In genomic region chr11:69486056-69486772, GRCh38 we compare ENCODE assay signal across 21 cellular contexts. TPM values are rescaled to one million over a fixed set of nuclear protein-coding genes. Genes with fewer than 3 reads are reported as not detected.
DNase-seq lines count a peak whose midpoint lies in the region; ATAC-seq and TF ChIP-seq lines count a peak whose summit lies in the region.
"Had no signal": no experiment of that assay in that cellular context is flagged by ENCODE, and none has a peak within 500 bp of the region (broad histone marks: within the 10 kb centered on the region; RNA-seq: fewer than 3 reads in every experiment).

No MANE protein-coding gene starts in this region.

- DNase-seq in breast epithelium (ENCODE audit: low spot score in 2 of 2) (no peak), MCF 10A (ENCODE audit: unreplicated experiment) (no peak), left ventricle myocardium inferior (peak; percentile 1), trophoblast cell (no peak), aorta (peak; percentile 27 to 63), GM19238 (ENCODE audit: insufficient read length, low spot score) (no peak)
- no peak for DNase-seq in activated CD4-positive, alpha-beta T cell treated with anti-CD3 and anti-CD28 coated beads for 4 hours
- no peak for DNase-seq in activated CD4-positive, alpha-beta T cell treated with anti-CD3 and anti-CD28 coated beads, Interleukin-2, amount 10 ng/mL, durations not matched to agents 24 days and 14 days
- DNase-seq: BE2C; Calu3; CD4-positive, alpha-beta memory T cell; DMS53; KG1; NCI-H1048; NCI-H1436 treated with DMSO at 0.1 percent for 48 hours; NCI-H2029 treated with DMSO at 0.1 percent for 48 hours; NCI-H510A treated with DMSO at 0.1 percent for 48 hours; NCI-H82; PC-9 had no signal

- H3K27me3 Mint-ChIP-seq in MCF 10A (ENCODE audit: insufficient read depth, unreplicated experiment), result peaks cover 3% of the 10 kb centered on the region
- no peaks in the 10 kb centered on the region for H3K27me3 Mint-ChIP-seq in activated CD4-positive, alpha-beta T cell treated with anti-CD3 and anti-CD28 coated beads, Interleukin-2, amount 10 ng/mL, durations not matched to agents 24 days and 14 days
- H3K27me3 Mint-ChIP-seq: CD4-positive, alpha-beta memory T cell had no signal

- no peak overlapping the region for H4K8ac ChIP-seq in trophoblast cell (ENCODE audit: low read depth, low read length)

- H4K12ac ChIP-seq in trophoblast cell (ENCODE audit: low read depth, low read length), result no peak overlapping the region

- H3K18ac ChIP-seq in trophoblast cell (ENCODE audit: low read length), result no peak overlapping the region

- H2BK5ac ChIP-seq in trophoblast cell (ENCODE audit: low read depth, low read length, poor library complexity), result no peak overlapping the region

- H3K23ac ChIP-seq in trophoblast cell (ENCODE audit: low read length), result no peak overlapping the region

- H3K9me3 Mint-ChIP-seq in MCF 10A (ENCODE audit: unreplicated experiment), result no peaks in the 10 kb centered on the region
- no peaks in the 10 kb centered on the region for H3K9me3 Mint-ChIP-seq in activated CD4-positive, alpha-beta T cell treated with anti-CD3 and anti-CD28 coated beads, Interleukin-2, amount 10 ng/mL, durations not matched to agents 24 days and 14 days
- H3K9me3 Mint-ChIP-seq: CD4-positive, alpha-beta memory T cell had no signal

- no peak overlapping the region for H3K9ac ChIP-seq in trophoblast cell (ENCODE audit: low read length)

- POLR2A ChIA-PET in MCF 10A (lab: Yijun Ruan, JAX), result no interaction called here

- H3K79me2 ChIP-seq in trophoblast cell (ENCODE audit: control insufficient read depth, insufficient read depth, low read length, poor library complexity), result no peaks in the 10 kb centered on the region

- peak overlapping the region; percentile 3 for H3K14ac ChIP-seq in trophoblast cell (ENCODE audit: low read length)

- H3K27me3 ChIP-seq in breast epithelium (no peaks in the 10 kb centered on the region), left ventricle myocardium inferior (ENCODE audit: low read depth) (no peaks in the 10 kb centered on the region), trophoblast cell (ENCODE audit: insufficient read depth, low read length) (no peaks in the 10 kb centered on the region), aorta (ENCODE audit: control insufficient read depth in 1 of 2, insufficient read depth in 2 of 2, low read length in 1 of 2) (no peaks in the 10 kb centered on the region)
- H3K27me3 ChIP-seq: BE2C had no signal

- no peak overlapping the region for H2AFZ ChIP-seq in trophoblast cell (ENCODE audit: insufficient read depth, low read length, poor library complexity)
- H2AFZ ChIP-seq: PC-9 had no signal

- H4K91ac ChIP-seq in trophoblast cell (ENCODE audit: low read depth, low read length), result peak overlapping the region; percentile 46

- no peak for ATAC-seq in aorta (ENCODE audit: low FRiP score)

- H3K4me3 Mint-ChIP-seq in MCF 10A (ENCODE audit: unreplicated experiment), result no peak overlapping the region
- H3K4me3 Mint-ChIP-seq in activated CD4-positive, alpha-beta T cell treated with anti-CD3 and anti-CD28 coated beads, Interleukin-2, amount 10 ng/mL, durations not matched to agents 24 days and 14 days, result no peak overlapping the region
- H3K4me3 Mint-ChIP-seq: CD4-positive, alpha-beta memory T cell had no signal

- H3K36me3 ChIP-seq in breast epithelium, result no peaks in the 10 kb centered on the region
- H3K36me3 ChIP-seq in left ventricle myocardium inferior, result no peaks in the 10 kb centered on the region
- no peaks in the 10 kb centered on the region for H3K36me3 ChIP-seq in trophoblast cell (ENCODE audit: control insufficient read depth in 1 of 2, insufficient read depth in 2 of 2, low read length in 2 of 2)
- H3K36me3 ChIP-seq in aorta (ENCODE audit: control insufficient read depth in 1 of 2, insufficient read depth in 2 of 2, low read length in 1 of 2), result no peaks in the 10 kb centered on the region
- H3K36me3 ChIP-seq: BE2C had no signal

- H3K79me1 ChIP-seq in trophoblast cell (ENCODE audit: low read length), result peaks cover 6% of the 10 kb centered on the region

- TF ChIP-seq POLR2A in breast epithelium (IDR thresholded peaks at IDR 0.05), result no peak

- no peak overlapping the region for H3K27ac Mint-ChIP-seq in MCF 10A (ENCODE audit: low read depth, unreplicated experiment)
- H3K27ac Mint-ChIP-seq in activated CD4-positive, alpha-beta T cell treated with anti-CD3 and anti-CD28 coated beads, Interleukin-2, amount 10 ng/mL, durations not matched to agents 24 days and 14 days, result no peak overlapping the region
- H3K27ac Mint-ChIP-seq: CD4-positive, alpha-beta memory T cell had no signal

- H3K9me3 ChIP-seq in breast epithelium, result no peaks in the 10 kb centered on the region
- H3K9me3 ChIP-seq in left ventricle myocardium inferior (replicated peaks), result no peaks in the 10 kb centered on the region
- H3K9me3 ChIP-seq in trophoblast cell (ENCODE audit: insufficient read depth, low read depth, low read length), result peaks cover 3% of the 10 kb centered on the region
- no peaks in the 10 kb centered on the region for H3K9me3 ChIP-seq in aorta (ENCODE audit: control insufficient read depth, low read length)
- H3K9me3 ChIP-seq: BE2C had no signal

- H3K36me3 Mint-ChIP-seq in MCF 10A (ENCODE audit: insufficient read depth, unreplicated experiment), result no peaks in the 10 kb centered on the region
- no peaks in the 10 kb centered on the region for H3K36me3 Mint-ChIP-seq in activated CD4-positive, alpha-beta T cell treated with anti-CD3 and anti-CD28 coated beads, Interleukin-2, amount 10 ng/mL, durations not matched to agents 24 days and 14 days (ENCODE audit: low read depth)
- H3K36me3 Mint-ChIP-seq: CD4-positive, alpha-beta memory T cell had no signal

- peak overlapping the region; percentile 38 for H2BK12ac ChIP-seq in trophoblast cell (ENCODE audit: low read length)

- WGBS in trophoblast cell (ENCODE audit: extremely low coverage, insufficient coverage, insufficient read length), result no CpG with 5 or more reads among the region's 17 CpGs
- 73 to 78% methylated on average over 17 of the region's 17 CpGs for WGBS in aorta, 2 donors

- H3K27ac ChIP-seq in breast epithelium (peak overlapping the region; percentile 38 to 57), left ventricle myocardium inferior (replicated peaks) (peak overlapping the region; percentile 48), trophoblast cell (ENCODE audit: low read depth, low read length) (no peak overlapping the region), aorta (ENCODE audit: low read depth in 1 of 2, low read length in 2 of 2) (no peak overlapping the region)
- H3K27ac ChIP-seq: 22Rv1, PC-9 had no signal

- H3K4me1 Mint-ChIP-seq in MCF 10A (ENCODE audit: insufficient read depth, unreplicated experiment), result no peaks in the 10 kb centered on the region
- H3K4me1 Mint-ChIP-seq in activated CD4-positive, alpha-beta T cell treated with anti-CD3 and anti-CD28 coated beads, Interleukin-2, amount 10 ng/mL, durations not matched to agents 24 days and 14 days, result no peaks in the 10 kb centered on the region
- H3K4me1 Mint-ChIP-seq: CD4-positive, alpha-beta memory T cell had no signal

- peak overlapping the region; percentile 43 for H2BK120ac ChIP-seq in trophoblast cell (ENCODE audit: insufficient read depth, low read length, poor library complexity)

- H2AK5ac ChIP-seq in trophoblast cell (ENCODE audit: low read length), result no peak overlapping the region

- TF ChIP-seq CTCF in breast epithelium (IDR thresholded peaks at IDR 0.05), result no peak
- TF ChIP-seq CTCF in MCF 10A (IDR thresholded peaks at IDR 0.05; ENCODE audit: unreplicated experiment), result no peak
- TF ChIP-seq CTCF in left ventricle myocardium inferior (IDR thresholded peaks at IDR 0.05; ENCODE audit: borderline replicate concordance), result no peak

- H3K4me2 ChIP-seq in trophoblast cell (ENCODE audit: low read length), result no peak overlapping the region
- H3K4me2 ChIP-seq: PC-9 had no signal

- H3K4me3 ChIP-seq in breast epithelium (no peak overlapping the region), left ventricle myocardium inferior (no peak overlapping the region), trophoblast cell (ENCODE audit: low read depth, low read length) (no peak overlapping the region), aorta (ENCODE audit: low read length in 2 of 2) (no peak overlapping the region)
- H3K4me3 ChIP-seq: PC-9 had no signal

- no TSS peak for BruUV-seq in MCF 10A (replicated peaks; lab: Mats Ljungman, UMichigan)

- no peak overlapping the region for H3K4ac ChIP-seq in trophoblast cell (ENCODE audit: low read depth, low read length)

- intact Hi-C loops in breast epithelium (cut with DNase I; ENCODE audit: low total_unique reads), result no loop called here
- intact Hi-C loops in MCF 10A (cut with micrococcal nuclease), result no loop called here
- intact Hi-C loops in left ventricle myocardium inferior (cut with micrococcal nuclease), result no loop called here
- intact Hi-C loops in aorta (cut with DNase I), result no loop called here
- intact Hi-C loops in activated CD4-positive, alpha-beta T cell treated with anti-CD3 and anti-CD28 coated beads, Interleukin-2, amount 10 ng/mL, durations not matched to agents 24 days and 14 days (cut with micrococcal nuclease), result no loop called here

- CTCF ChIA-PET in MCF 10A (lab: Yijun Ruan, JAX), result interaction anchor here (1.4 kb wide), 1 partner anchor 38 kb away, joined by 3 read pairs; no protein-coding TSS in a partner anchor

- peaks cover 5 to 11% of the 10 kb centered on the region in 2 donors for H3K4me1 ChIP-seq in breast epithelium
- peaks cover 62% of the 10 kb centered on the region for H3K4me1 ChIP-seq in left ventricle myocardium inferior
- H3K4me1 ChIP-seq in trophoblast cell (ENCODE audit: control insufficient read depth in 1 of 2, insufficient read depth in 2 of 2, low read length in 2 of 2), result peaks cover 17 to 18% of the 10 kb centered on the region in 2 experiments
- H3K4me1 ChIP-seq in aorta (ENCODE audit: control insufficient read depth in 1 of 2, insufficient read depth in 2 of 2, low read length in 2 of 2), result no peaks in the 10 kb centered on the region
- H3K4me1 ChIP-seq: BE2C had no signal

RNA-seq across cellular contexts. Expression of gene LINC01488, which starts 4.8 kb away (rescaled TPM):
- not detected for total RNA-seq in breast epithelium
- not detected in 2 replicates for total RNA-seq in MCF 10A (2022)
- 0.38 TPM for total RNA-seq in left ventricle myocardium inferior
- polyA plus RNA-seq in trophoblast cell (2013), result 0.05 and 0.08 TPM in 2 replicates
- not detected for total RNA-seq in aorta
- not detected for polyA plus RNA-seq in aorta
- total RNA-seq in activated CD4-positive, alpha-beta T cell treated with anti-CD3 and anti-CD28 coated beads, Interleukin-2, amount 10 ng/mL, durations not matched to agents 24 days and 14 days, result not detected in 2 replicates
- total RNA-seq: Calu3; CD4-positive, alpha-beta memory T cell; H4; PC-9 had no signal
- polyA plus RNA-seq: CD4-positive, alpha-beta memory T cell had no signal

Comparison
In these comparisons a context has a peak if more than half of its experiments do, and no peak if none do; other contexts are left out.
1. DNase-seq: peak in left ventricle myocardium inferior (single experiment) and aorta (2 of 2); none in breast epithelium (0 of 2), MCF 10A (single experiment), trophoblast cell (0 of 2), activated CD4-positive, alpha-beta T cell treated with anti-CD3 and anti-CD28 coated beads for 4 hours (0 of 2), GM19238 (single experiment) and activated CD4-positive, alpha-beta T cell treated with anti-CD3 and anti-CD28 coated beads, Interleukin-2, amount 10 ng/mL, durations not matched to agents 24 days and 14 days (single experiment).
2. H3K27ac ChIP-seq: peak in breast epithelium (2 of 2) and left ventricle myocardium inferior (single experiment); none in trophoblast cell (single experiment) and aorta (0 of 2).